25 cellular contexts compared by ENCODE assay signal in the genomic region with DNA sequence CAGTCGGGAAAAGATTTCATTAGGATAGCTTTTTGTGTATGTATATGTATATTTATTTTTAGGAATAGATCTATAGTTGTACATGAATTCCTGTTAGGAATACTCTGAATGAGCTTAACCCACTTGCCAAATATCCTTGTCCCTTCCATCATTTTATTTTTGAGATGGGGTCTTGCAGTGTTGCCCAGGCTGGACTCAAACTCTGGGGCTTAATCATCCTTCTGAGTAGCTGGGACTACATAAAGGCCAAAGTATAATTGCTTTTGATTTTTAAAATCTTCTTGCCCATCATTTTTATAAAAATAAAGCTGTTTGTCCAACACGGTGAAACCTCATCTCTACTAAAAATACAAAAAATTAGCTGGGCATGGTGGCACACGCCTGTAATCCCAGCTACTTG. TPM values are rescaled to one million over a fixed set of nuclear protein-coding genes. Genes with fewer than 3 reads are reported as not detected.
DNase-seq lines count a peak whose midpoint lies in the region; ATAC-seq, FAIRE-seq and TF ChIP-seq lines count a peak whose summit lies in the region.
"Had no signal": no experiment of that assay in that cellular context is flagged by ENCODE, and none has a peak within 500 bp of the region (broad histone marks: within the 10 kb centered on the region; RNA-seq: fewer than 3 reads in every experiment).

No MANE protein-coding gene starts in this region.

- POLR2A ChIA-PET in HepG2 (lab: Yijun Ruan, JAX) (interaction anchor here (0.7 to 1.4 kb wide), 2 partner anchors 46 to 161 kb away, joined by 3 to 8 read pairs; no protein-coding TSS in a partner anchor), WTC11 (lab: Charles Lee) (interaction anchor here (0.7 kb wide), 1 partner anchor 354 kb away, joined by 9 read pairs; a partner anchor contains a TSS)

- H3K4me1 Mint-ChIP-seq in WTC11, result peaks cover 26% of the 10 kb centered on the region
- H3K4me1 Mint-ChIP-seq: CD14-positive monocyte had no signal

- CTCF ChIA-PET in HepG2 (lab: Yijun Ruan, JAX; ENCODE audit: low intra/inter-chr PET ratio, low total read pairs) (no interaction called here), WTC11 (lab: Charles Lee) (interaction anchor here (0.6 to 3.7 kb wide), 2 partner anchors 78 to 92 kb away, joined by 3 to 20 read pairs; a partner anchor contains a TSS)

- DNase-seq in HepG2 (ENCODE audit: low spot score) (no peak), right lobe of liver (no peak), WTC11 (ENCODE audit: low spot score) (no peak), small intestine (no peak), left ventricle myocardium inferior (no peak)
- DNase-seq: BE2C; C1 segment of cervical spinal cord; CD4-positive, alpha-beta memory T cell; CD4-positive, CD25-positive, alpha-beta regulatory T cell; CD8-positive, alpha-beta memory T cell; COR-L47; DMS 273 treated with DMSO at 0.1 percent for 48 hours; DMS153; DMS53; DMS79; DND-41; EL; GDM1 had no signal

- H3K27ac ChIP-seq in HepG2 (ENCODE audit: extremely low read length, insufficient read depth, low read length), result no peak overlapping the region
- no peak overlapping the region for H3K27ac ChIP-seq in right lobe of liver
- H3K27ac ChIP-seq in small intestine (ENCODE audit: low read depth in 1 of 2, low read length in 1 of 2), result no peak overlapping the region
- H3K27ac ChIP-seq in left ventricle myocardium inferior (replicated peaks), result no peak overlapping the region
- H3K27ac ChIP-seq: 22Rv1, A549, BLaER1 had no signal

- peaks cover 21 to 38% of the 10 kb centered on the region in 2 experiments for H3K36me3 ChIP-seq in HepG2 (replicated peaks in 1 of 2; ENCODE audit: control insufficient read depth in 1 of 2, insufficient read depth in 2 of 2, low read length in 2 of 2)
- peaks cover 0 to 37% (median 24%) of the 10 kb centered on the region in 4 donors for H3K36me3 ChIP-seq in right lobe of liver
- peaks cover 12 to 17% of the 10 kb centered on the region in 2 donors for H3K36me3 ChIP-seq in small intestine (ENCODE audit: control insufficient read depth in 2 of 2, insufficient read depth in 2 of 2, low read length in 2 of 2)
- H3K36me3 ChIP-seq in left ventricle myocardium inferior, result peaks cover 39% of the 10 kb centered on the region

- TF ChIP-seq POLR2A in HepG2 (IDR thresholded peaks at IDR 0.05; ENCODE audit: insufficient read depth in 1 of 2, low read depth in 2 of 2, low read length in 2 of 2) (no peak), right lobe of liver (IDR thresholded peaks at IDR 0.05) (no peak)

- H3K4me2 ChIP-seq in HepG2 (ENCODE audit: low read depth, low read length), result no peak overlapping the region
- H3K4me2 ChIP-seq: A549, BLaER1 had no signal

- H3K27me3 Mint-ChIP-seq in WTC11 (ENCODE audit: low read depth), result no peaks in the 10 kb centered on the region
- H3K27me3 Mint-ChIP-seq: CD4-positive, alpha-beta memory T cell; CD4-positive, CD25-positive, alpha-beta regulatory T cell; CD8-positive, alpha-beta memory T cell had no signal

- intact Hi-C loops in HepG2 (cut with micrococcal nuclease; ENCODE audit: unreplicated experiment), result no loop called here
- intact Hi-C loops in right lobe of liver (cut with DNase I), result no loop called here
- intact Hi-C loops in left ventricle myocardium inferior (cut with micrococcal nuclease), result no loop called here

- no peak for ATAC-seq in HepG2
- no peak for ATAC-seq in right lobe of liver
- no peak for ATAC-seq in WTC11
- ATAC-seq: A549, GM12878 had no signal

- in situ Hi-C loops in HepG2 (cut with HindIII; ENCODE audit: extremely low pct_ligation_motif_present, low pct_unique_long_range_greater_than_20kb), result no loop called here

- H4K20me1 ChIP-seq in HepG2 (ENCODE audit: insufficient read depth, low read length), result no peaks in the 10 kb centered on the region

- H3K9ac ChIP-seq in HepG2 (ENCODE audit: insufficient read depth, low read depth, low read length), result no peak overlapping the region
- H3K9ac ChIP-seq: BLaER1 had no signal

- BruUV-seq in HepG2 (replicated peaks; lab: Mats Ljungman, UMichigan), result no TSS peak

- H3K27ac Mint-ChIP-seq in WTC11, result no peak overlapping the region
- H3K27ac Mint-ChIP-seq: CD14-positive monocyte; CD4-positive, alpha-beta memory T cell; CD4-positive, CD25-positive, alpha-beta regulatory T cell had no signal

- H3K27me3 ChIP-seq in HepG2 (ENCODE audit: control insufficient read depth in 1 of 2, insufficient read depth in 2 of 2, low read length in 2 of 2) (no peaks in the 10 kb centered on the region), right lobe of liver (no peaks in the 10 kb centered on the region), small intestine (ENCODE audit: control insufficient read depth in 2 of 2, insufficient read depth in 2 of 2, low read length in 2 of 2) (no peaks in the 10 kb centered on the region), left ventricle myocardium inferior (ENCODE audit: low read depth) (no peaks in the 10 kb centered on the region)
- H3K27me3 ChIP-seq: BE2C, BLaER1 had no signal

- no peak for TF ChIP-seq EP300 in HepG2 (IDR thresholded peaks at IDR 0.05; ENCODE audit: low read depth in 2 of 2, low read length in 2 of 2)
- TF ChIP-seq EP300 in HepG2 (CRISPR knock-in tag; IDR thresholded peaks at IDR 0.05; ENCODE audit: borderline replicate concordance), result no peak

- no peaks in the 10 kb centered on the region for H3K79me2 ChIP-seq in HepG2 (ENCODE audit: insufficient read depth, low read length)

- peaks cover 33% of the 10 kb centered on the region for H3K36me3 Mint-ChIP-seq in WTC11

- FAIRE-seq in HepG2 (lab: Jason Lieb, UNC), result no peak
- FAIRE-seq in small intestine (lab: Jason Lieb, UNC), result no peak
- FAIRE-seq: A549, GM12878, GM12892, GM19239 had no signal

- no peak overlapping the region for H3K4me3 Mint-ChIP-seq in WTC11
- H3K4me3 Mint-ChIP-seq: CD14-positive monocyte; CD4-positive, alpha-beta memory T cell; CD4-positive, CD25-positive, alpha-beta regulatory T cell; CD8-positive, alpha-beta memory T cell had no signal

- H3K4me3 ChIP-seq in HepG2 (replicated peaks in 1 of 3; ENCODE audit: insufficient read depth in 1 of 3, low read depth in 2 of 3, low read length in 3 of 3), result no peak overlapping the region
- H3K4me3 ChIP-seq in right lobe of liver, result no peak overlapping the region
- H3K4me3 ChIP-seq in small intestine (ENCODE audit: low read depth in 1 of 2, low read length in 2 of 2), result no peak overlapping the region
- no peak overlapping the region for H3K4me3 ChIP-seq in left ventricle myocardium inferior
- H3K4me3 ChIP-seq: A549, BLaER1, GM12878 had no signal

- no peak overlapping the region for H2AFZ ChIP-seq in HepG2 (ENCODE audit: low read length)

- WGBS in HepG2 (ENCODE audit: low lambda C conversion rate), result 97% methylated on average over 3 of the region's 3 CpGs
- WGBS in right lobe of liver (ENCODE audit: insufficient coverage, low coverage, low lambda C conversion rate, missing lambda C conversion rate), result 93% methylated on average over 3 of the region's 3 CpGs
- WGBS in small intestine, 3 donors, result 97 to 98% (median 98%) methylated on average over 3 of the region's 3 CpGs

- H3K9me3 ChIP-seq in HepG2 (ENCODE audit: low read length) (no peaks in the 10 kb centered on the region), right lobe of liver (no peaks in the 10 kb centered on the region), small intestine (ENCODE audit: control insufficient read depth, low read depth) (no peaks in the 10 kb centered on the region), left ventricle myocardium inferior (replicated peaks) (no peaks in the 10 kb centered on the region)
- H3K9me3 ChIP-seq: A549, BE2C, BLaER1 had no signal

- peaks cover 12% of the 10 kb centered on the region; the same call in 1 of the 2 replicates for H3K4me1 ChIP-seq in HepG2 (ENCODE audit: insufficient read depth, low read length)
- H3K4me1 ChIP-seq in right lobe of liver, result peaks cover 0 to 11% (median 4%) of the 10 kb centered on the region in 4 donors
- H3K4me1 ChIP-seq in small intestine (ENCODE audit: control insufficient read depth in 2 of 2, insufficient read depth in 1 of 2, low read depth in 1 of 2, low read length in 1 of 2), result no peaks in the 10 kb centered on the region
- H3K4me1 ChIP-seq in left ventricle myocardium inferior, result peaks cover 32% of the 10 kb centered on the region
- H3K4me1 ChIP-seq: A549, BE2C, BLaER1 had no signal

- TF ChIP-seq RAD21 in HepG2 (CRISPR knock-in tag; IDR thresholded peaks at IDR 0.05), result no peak

- TF ChIP-seq CTCF in HepG2 (CRISPR knock-in tag; IDR thresholded peaks at IDR 0.05) (no peak), right lobe of liver (IDR thresholded peaks at IDR 0.05) (no peak), WTC11 (IDR thresholded peaks at IDR 0.05) (no peak), left ventricle myocardium inferior (IDR thresholded peaks at IDR 0.05; ENCODE audit: borderline replicate concordance) (no peak)

- H3K9me3 Mint-ChIP-seq in WTC11, result no peaks in the 10 kb centered on the region
- H3K9me3 Mint-ChIP-seq: CD14-positive monocyte; CD4-positive, CD25-positive, alpha-beta regulatory T cell; CD8-positive, alpha-beta memory T cell had no signal

RNA-seq across cellular contexts. Expression of a gene that starts 20.2 kb away (rescaled TPM):
- total RNA-seq in HepG2 (2016; rRNA removed; fragmentation: Illumina TruSeq; extraction: Trizol) (16.0 and 16.5 TPM in 2 replicates), right lobe of liver (10 to 100 TPM; 15.6 to 27.9 (median 20.2) TPM), WTC11 (2021) (47.5 to 51.8 TPM (median 49.7 TPM) in 3 replicates), left ventricle myocardium inferior (90.3 TPM)
- 8.1 TPM in 2 replicates for total RNA-seq in HepG2 (2016; cell fraction: cytosol; rRNA removed; fragmentation: Illumina TruSeq; extraction: Trizol; ENCODE audit: low read depth)
- 13.6 and 18.8 TPM in 2 replicates for total RNA-seq in HepG2 (2016; cell fraction: insoluble cytoplasmic fraction; rRNA removed; fragmentation: Illumina TruSeq; extraction: Trizol)
- total RNA-seq in HepG2 (2016; cell fraction: membrane; rRNA removed; fragmentation: Illumina TruSeq; extraction: Trizol), result 24.3 and 24.5 TPM in 2 replicates
- 11.3 and 15.4 TPM in 2 replicates for total RNA-seq in HepG2 (2016; cell fraction: nucleus; rRNA removed; fragmentation: Illumina TruSeq; extraction: Trizol)
- polyA plus RNA-seq in HepG2 (2011; rRNA removed) (27.3 and 34.0 TPM in 2 replicates), small intestine (10 to 100 TPM; 18.6 to 29.0 (median 23.2) TPM)
- 18.9 and 29.3 TPM in 2 replicates for polyA plus RNA-seq in HepG2 (2011; cell fraction: cytosol; rRNA removed)
- polyA plus RNA-seq in HepG2 (2011; cell fraction: nucleus; rRNA removed), result 58.0 and 66.7 TPM in 2 replicates
- 15.7 and 19.3 TPM in 2 replicates for polyA plus RNA-seq in HepG2 (2012)
- polyA plus RNA-seq in HepG2 (2016; cell fraction: cytosol; fragmentation: Illumina TruSeq; extraction: Trizol; ENCODE audit: low read depth), result 8.8 and 9.4 TPM in 2 replicates
- 16.1 and 23.7 TPM in 2 replicates for polyA plus RNA-seq in HepG2 (2016; cell fraction: insoluble cytoplasmic fraction; fragmentation: Illumina TruSeq; extraction: Trizol; ENCODE audit: low read depth)
- 20.7 and 24.2 TPM in 2 replicates for polyA plus RNA-seq in HepG2 (2016; cell fraction: membrane; fragmentation: Illumina TruSeq; extraction: Trizol; ENCODE audit: low read depth)
- 32.6 and 36.7 TPM in 2 replicates for polyA plus RNA-seq in HepG2 (2016; cell fraction: nucleus; fragmentation: Illumina TruSeq; extraction: Trizol; ENCODE audit: insufficient read depth, low read depth)
- polyA minus RNA-seq in HepG2 (2011; rRNA and poly(A)+ RNA removed; ENCODE audit: low replicate concordance), result 51.5 and 64.7 TPM in 2 replicates
- 18.3 and 18.9 TPM in 2 replicates for polyA minus RNA-seq in HepG2 (2011; cell fraction: cytosol; rRNA and poly(A)+ RNA removed)
- 8.8 and 9.9 TPM in 2 replicates for polyA minus RNA-seq in HepG2 (2011; cell fraction: nucleus; rRNA and poly(A)+ RNA removed)

RNA-seq across cellular contexts. Expression of a gene that starts 46.7 kb away (rescaled TPM):
- total RNA-seq in HepG2 (2016; rRNA removed; fragmentation: Illumina TruSeq; extraction: Trizol) (25.7 and 34.0 TPM in 2 replicates), right lobe of liver (10 to 100 TPM; 24.9 to 70.0 (median 42.9) TPM), WTC11 (2021) (33.8 to 34.2 TPM (median 33.8 TPM) in 3 replicates), left ventricle myocardium inferior (22.5 TPM)
- 5.9 and 7.5 TPM in 2 replicates for total RNA-seq in HepG2 (2016; cell fraction: cytosol; rRNA removed; fragmentation: Illumina TruSeq; extraction: Trizol; ENCODE audit: low read depth)
- total RNA-seq in HepG2 (2016; cell fraction: insoluble cytoplasmic fraction; rRNA removed; fragmentation: Illumina TruSeq; extraction: Trizol), result 26.2 and 32.2 TPM in 2 replicates
- total RNA-seq in HepG2 (2016; cell fraction: membrane; rRNA removed; fragmentation: Illumina TruSeq; extraction: Trizol), result 11.2 and 13.9 TPM in 2 replicates
- 41.5 and 50.4 TPM in 2 replicates for total RNA-seq in HepG2 (2016; cell fraction: nucleus; rRNA removed; fragmentation: Illumina TruSeq; extraction: Trizol)
- polyA plus RNA-seq in HepG2 (2011; rRNA removed) (8.5 and 10.1 TPM in 2 replicates), small intestine (10 to 100 TPM in 1 of 3 donors, 1 to 10 TPM in 2; 4.3 to 10.5 (median 8.9) TPM)
- 5.5 and 7.7 TPM in 2 replicates for polyA plus RNA-seq in HepG2 (2011; cell fraction: cytosol; rRNA removed)
- polyA plus RNA-seq in HepG2 (2011; cell fraction: nucleus; rRNA removed), result 19.8 and 23.2 TPM in 2 replicates
- polyA plus RNA-seq in HepG2 (2012), result 19.5 and 23.0 TPM in 2 replicates
- polyA plus RNA-seq in HepG2 (2016; cell fraction: cytosol; fragmentation: Illumina TruSeq; extraction: Trizol; ENCODE audit: low read depth), result 1.1 and 1.3 TPM in 2 replicates
- 22.9 and 23.8 TPM in 2 replicates for polyA plus RNA-seq in HepG2 (2016; cell fraction: insoluble cytoplasmic fraction; fragmentation: Illumina TruSeq; extraction: Trizol; ENCODE audit: low read depth)
- polyA plus RNA-seq in HepG2 (2016; cell fraction: membrane; fragmentation: Illumina TruSeq; extraction: Trizol; ENCODE audit: low read depth), result 2.7 and 3.3 TPM in 2 replicates
- polyA plus RNA-seq in HepG2 (2016; cell fraction: nucleus; fragmentation: Illumina TruSeq; extraction: Trizol; ENCODE audit: insufficient read depth, low read depth), result 23.7 and 25.3 TPM in 2 replicates
- polyA minus RNA-seq in HepG2 (2011; rRNA and poly(A)+ RNA removed; ENCODE audit: low replicate concordance), result 38.4 and 51.6 TPM in 2 replicates
- polyA minus RNA-seq in HepG2 (2011; cell fraction: cytosol; rRNA and poly(A)+ RNA removed), result 15.5 and 15.8 TPM in 2 replicates
- polyA minus RNA-seq in HepG2 (2011; cell fraction: nucleus; rRNA and poly(A)+ RNA removed), result 118 and 145 TPM in 2 replicates
